8 cellular contexts compared by ENCODE assay signal in genomic region chr22:50304528-50305392, GRCh38. TPM values are rescaled to one million over a fixed set of nuclear protein-coding genes. Genes with fewer than 3 reads are reported as not detected.
DNase-seq lines count a peak whose midpoint lies in the region; ATAC-seq, FAIRE-seq and TF ChIP-seq lines count a peak whose summit lies in the region.

No MANE protein-coding gene starts in this region.

- H3K27ac ChIP-seq in SK-N-MC (peak overlapping the region; percentile 42; the same call in 1 of the 2 replicates), foreskin keratinocyte (peak overlapping the region; percentile 88)

- peaks cover 40% of the 10 kb centered on the region for H3K4me1 ChIP-seq in foreskin keratinocyte

- ATAC-seq in foreskin keratinocyte, result no peak
- ATAC-seq in GM19397 (IDR thresholded peaks at IDR 0.05; ENCODE audit: unreplicated experiment), result no peak

- DNase-seq in GM12891 (ENCODE audit: insufficient read length, low spot score) (no peak), SK-N-MC (ENCODE audit: low read depth, low spot score) (no peak), foreskin keratinocyte (peak; percentile 17 to 62), skeletal muscle cell (ENCODE audit: low read depth) (no peak), T-helper 2 cell (no peak), dedifferentiated amniotic fluid mesenchymal stem cell (ENCODE audit: extremely low spot score) (no peak), kidney glomerular epithelial cell (lab: John Stamatoyannopoulos, UW) (no peak)

- no peak for TF ChIP-seq CTCF in foreskin keratinocyte (conservative IDR thresholded peaks at IDR 0.05)

- H3K36me3 ChIP-seq in SK-N-MC (ENCODE audit: insufficient read depth, low read length), result no peaks in the 10 kb centered on the region

- H3K4me3 ChIP-seq in SK-N-MC, result peak overlapping the region; percentile 85
- peak overlapping the region; percentile 96 for H3K4me3 ChIP-seq in skeletal muscle cell (ENCODE audit: low read depth, low read length)

- TF ChIP-seq POLR2A in GM12891 (IDR thresholded peaks at IDR 0.05; ENCODE audit: low read depth, low read length), result no peak

- peak overlapping the region; percentile 37 for H3K9ac ChIP-seq in SK-N-MC (ENCODE audit: insufficient read length)

- H3K9me3 ChIP-seq in SK-N-MC (ENCODE audit: low read depth, low read length), result no peaks in the 10 kb centered on the region

- no peaks in the 10 kb centered on the region for H3K27me3 ChIP-seq in foreskin keratinocyte

- peak; percentile 65 for FAIRE-seq in GM12891 (lab: Jason Lieb, UNC)

TF ChIP-seq in GM12891, 5 proteins besides CTCF, POLR2A, EP300 and RAD21:
- no peak for TF ChIP-seq PAX5 (IDR thresholded peaks at IDR 0.05; ENCODE audit: insufficient read depth, low read length, severe bottlenecking)
- no peak for TF ChIP-seq POU2F2 (IDR thresholded peaks at IDR 0.05; ENCODE audit: low read depth, low read length)
- TF ChIP-seq SPI1 (IDR thresholded peaks at IDR 0.05; ENCODE audit: low read depth, low read length), result no peak
- no peak for TF ChIP-seq POLR2AphosphoS5 (IDR thresholded peaks at IDR 0.05; ENCODE audit: low read depth, low read length)
- no peak for TF ChIP-seq TAF1 (IDR thresholded peaks at IDR 0.05; ENCODE audit: low read depth, low read length)

RNA-seq across cellular contexts. Expression of gene PLXNB2, which starts 2.7 kb away (rescaled TPM):
- 57.5 TPM for polyA plus RNA-seq in GM12891 (2012; ENCODE audit: low read depth, missing spikeins)
- total RNA-seq in foreskin keratinocyte, result 109 TPM in 2 replicates
- polyA plus RNA-seq in foreskin keratinocyte, result 81.8 and 96.0 TPM in 2 replicates

RNA-seq across cellular contexts. Expression of gene DENND6B, which starts 22.1 kb away (rescaled TPM):
- 12.4 TPM for polyA plus RNA-seq in GM12891 (2012; ENCODE audit: low read depth, missing spikeins)
- 0.42 and 0.54 TPM in 2 replicates for total RNA-seq in foreskin keratinocyte
- 0.45 and 1.0 TPM in 2 replicates for polyA plus RNA-seq in foreskin keratinocyte

RNA-seq across cellular contexts. Expression of gene MAPK11, which starts 34.6 kb away (rescaled TPM):
- 4.8 TPM for polyA plus RNA-seq in GM12891 (2012; ENCODE audit: low read depth, missing spikeins)
- total RNA-seq in foreskin keratinocyte, result 4.6 and 6.3 TPM in 2 replicates
- polyA plus RNA-seq in foreskin keratinocyte, result 6.1 and 8.5 TPM in 2 replicates

RNA-seq across cellular contexts. Expression of gene PPP6R2, which starts 38.4 kb away (rescaled TPM):
- 22.9 TPM for polyA plus RNA-seq in GM12891 (2012; ENCODE audit: low read depth, missing spikeins)
- total RNA-seq in foreskin keratinocyte, result 34.2 and 34.7 TPM in 2 replicates
- polyA plus RNA-seq in foreskin keratinocyte, result 25.7 and 26.2 TPM in 2 replicates

RNA-seq across cellular contexts. Expression of gene MAPK12, which starts 43.3 kb away (rescaled TPM):
- 11.3 TPM for polyA plus RNA-seq in GM12891 (2012; ENCODE audit: low read depth, missing spikeins)
- 13.8 and 20.4 TPM in 2 replicates for total RNA-seq in foreskin keratinocyte
- polyA plus RNA-seq in foreskin keratinocyte, result 15.0 and 25.3 TPM in 2 replicates

Comparison
In these comparisons a context has a peak if more than half of its experiments do, and no peak if none do; other contexts are left out.
1. DNase-seq: peak in foreskin keratinocyte (2 of 2); none in GM12891 (single experiment), SK-N-MC (single experiment), skeletal muscle cell (single experiment), T-helper 2 cell (0 of 5), dedifferentiated amniotic fluid mesenchymal stem cell (single experiment) and kidney glomerular epithelial cell (single experiment).